ENCODE assay signal across 1 cellular context in genomic region chr2:231732604-231733003, GRCh38.
TF ChIP-seq lines count a peak whose summit lies in the region.

No MANE protein-coding gene starts in this region.

TF ChIP-seq in GM12878, 131 proteins besides CTCF, POLR2A, EP300 and RAD21:
- TF ChIP-seq GABPA (IDR thresholded peaks at IDR 0.05; ENCODE audit: low read depth): no peak
- no peak for TF ChIP-seq ZBTB4 (CRISPR knock-in tag; IDR thresholded peaks at IDR 0.05)
- TF ChIP-seq USF2 (IDR thresholded peaks at IDR 0.05; ENCODE audit: borderline replicate concordance, low read depth, low read length): no peak
- TF ChIP-seq NR2C2 (IDR thresholded peaks at IDR 0.05; ENCODE audit: borderline replicate concordance, control insufficient read depth, insufficient read length, low read depth): no peak
- TF ChIP-seq POLR2AphosphoS5 (IDR thresholded peaks at IDR 0.05; ENCODE audit: low read length): no peak
- no peak for TF ChIP-seq RB1 (IDR thresholded peaks at IDR 0.05; ENCODE audit: borderline replicate concordance)
- TF ChIP-seq ZBTB40 (IDR thresholded peaks at IDR 0.05; ENCODE audit: borderline replicate concordance): no peak
- no peak for TF ChIP-seq SIX5 (IDR thresholded peaks at IDR 0.05; ENCODE audit: low read depth, low read length, severe bottlenecking)
- TF ChIP-seq NBN (IDR thresholded peaks at IDR 0.05): no peak
- no peak for TF ChIP-seq BACH1 (IDR thresholded peaks at IDR 0.05; ENCODE audit: borderline replicate concordance)
- TF ChIP-seq BMI1 (IDR thresholded peaks at IDR 0.05; ENCODE audit: borderline replicate concordance): no peak
- TF ChIP-seq SREBF1 (IDR thresholded peaks at IDR 0.05; ENCODE audit: low read length): no peak
- no peak for TF ChIP-seq STAT1 (conservative IDR thresholded peaks at IDR 0.05)
- no peak for TF ChIP-seq TBL1XR1 (IDR thresholded peaks at IDR 0.05; ENCODE audit: low read depth, low read length)
- no peak for TF ChIP-seq NR2C1 (IDR thresholded peaks at IDR 0.05)
- no peak for TF ChIP-seq CREM (IDR thresholded peaks at IDR 0.05; ENCODE audit: low read depth)
- no peak for TF ChIP-seq NFXL1 (IDR thresholded peaks at IDR 0.05; ENCODE audit: borderline replicate concordance)
